Comparison of ENCODE assay signal across 9 cellular contexts in the genomic region with DNA sequence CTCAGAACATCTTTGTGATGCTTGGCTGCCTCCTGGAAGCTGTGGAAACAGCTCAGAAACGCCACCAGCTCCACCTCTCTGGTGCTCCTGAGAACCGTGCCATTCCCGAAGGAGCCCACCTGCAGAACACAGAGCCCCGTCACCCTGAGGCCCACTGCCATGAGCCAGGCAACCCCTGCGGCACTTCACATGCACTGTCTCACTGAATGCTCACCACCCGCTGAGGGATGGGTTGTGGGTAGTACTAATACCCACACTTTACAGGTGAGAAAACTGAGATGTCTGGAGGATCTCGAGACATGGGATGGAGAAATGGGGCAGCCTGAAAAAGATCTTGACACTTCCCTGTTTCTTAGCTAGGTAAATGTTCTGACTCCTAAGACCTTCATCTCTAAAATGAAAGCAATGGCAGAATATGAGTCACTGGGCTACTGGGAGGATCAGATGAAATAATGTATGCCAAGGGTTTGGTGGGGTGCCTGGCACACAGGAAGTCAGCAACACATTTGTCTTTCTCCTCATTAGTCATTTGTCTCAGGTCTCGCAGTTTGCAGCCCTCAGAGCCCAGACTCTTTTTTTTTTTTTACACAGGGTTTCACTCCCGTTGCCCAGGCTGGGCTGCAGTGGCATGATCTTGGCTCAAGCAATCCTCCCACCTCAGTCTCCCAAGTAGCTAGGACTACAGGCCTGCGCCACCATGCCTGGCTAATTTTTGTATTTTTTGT. TPM values are rescaled to one million over a fixed set of nuclear protein-coding genes. Genes with fewer than 3 reads are reported as not detected.
DNase-seq lines count a peak whose midpoint lies in the region; ATAC-seq and TF ChIP-seq lines count a peak whose summit lies in the region.
"Had no signal": no experiment of that assay in that cellular context is flagged by ENCODE, and none has a peak within 500 bp of the region (broad histone marks: within the 10 kb centered on the region; RNA-seq: fewer than 3 reads in every experiment).

No MANE protein-coding gene starts in this region.

- 83 to 84% methylated on average over 10 of the region's 10 CpGs for WGBS in upper lobe of left lung, 2 donors

- H3K9me3 ChIP-seq in upper lobe of left lung (no peaks in the 10 kb centered on the region), ascending aorta (no peaks in the 10 kb centered on the region)

- H3K4me3 ChIP-seq in upper lobe of left lung, result no peak overlapping the region
- no peak overlapping the region for H3K4me3 ChIP-seq in ascending aorta

- no peak for TF ChIP-seq POLR2A in upper lobe of left lung (IDR thresholded peaks at IDR 0.05)

- intact Hi-C loops in ascending aorta (cut with DNase I), result no loop called here

- H3K4me1 ChIP-seq in upper lobe of left lung (peaks cover 6 to 17% (median 8%) of the 10 kb centered on the region in 4 donors), ascending aorta (no peaks in the 10 kb centered on the region)

- DNase-seq in NOMO-1 treated with DMSO at 0.1 percent for 48 hours (lab: John Stamatoyannopoulos, UW; ENCODE audit: unreplicated experiment), result peak; percentile 13
- no peak for DNase-seq in NOMO-1 treated with dmso at 0.1 percent for 144 hours (lab: John Stamatoyannopoulos, UW; ENCODE audit: unreplicated experiment)
- peak; percentile 65 for DNase-seq in activated CD8-positive, alpha-beta memory T cell treated with anti-CD3 and anti-CD28 coated beads, Interleukin-2, amount 50 U/mL, for 48 hours
- peak; percentile 34 for DNase-seq in iris pigment epithelial cell (ENCODE audit: low read depth)
- peak; percentile 27 to 35 for DNase-seq in upper lobe of left lung
- no peak for DNase-seq in NCI-H1417 treated with DMSO at 0.1 percent for 48 hours (lab: John Stamatoyannopoulos, UW)
- DNase-seq in ascending aorta (ENCODE audit: low spot score in 2 of 2), result no peak
- no peak for DNase-seq in GM10248 (ENCODE audit: extremely low spot score)

- H3K36me3 ChIP-seq in upper lobe of left lung (no peaks in the 10 kb centered on the region), ascending aorta (no peaks in the 10 kb centered on the region)

- no peak for TF ChIP-seq CTCF in upper lobe of left lung (IDR thresholded peaks at IDR 0.05)
- TF ChIP-seq CTCF in ascending aorta (IDR thresholded peaks at IDR 0.05), result no peak
- no peak for TF ChIP-seq CTCF in GM10248 (IDR thresholded peaks at IDR 0.05; ENCODE audit: control extremely low read depth, extremely low read depth, low read depth, missing control alignments)

- no peak for TF ChIP-seq EP300 in upper lobe of left lung (IDR thresholded peaks at IDR 0.05)

- CTCF ChIA-PET in GM10248 (lab: Yijun Ruan, JAX), result interaction anchor here (1.1 kb wide), 1 partner anchor 62 kb away, joined by 3 read pairs; no protein-coding TSS in a partner anchor

- H3K27me3 ChIP-seq in upper lobe of left lung, result no peaks in the 10 kb centered on the region
- H3K27me3 ChIP-seq in ascending aorta, result no peaks in the 10 kb centered on the region

- ATAC-seq in upper lobe of left lung (ENCODE audit: low FRiP score in 2 of 2), result peak in 1 of 2 donors; percentile 47

- H3K27ac ChIP-seq in upper lobe of left lung (peak overlapping the region in 1 of 4 donors; percentile 5), ascending aorta (no peak overlapping the region)

- POLR2A ChIA-PET in GM10248 (lab: Yijun Ruan, JAX), result no interaction called here

RNA-seq across cellular contexts. Expression of gene OASL, which starts 5.3 kb away (rescaled TPM):
- total RNA-seq in upper lobe of left lung, result 10 to 100 TPM in 4 of 6 donors, 1 to 10 TPM in 2; 5.2 to 24.2 (median 17.2) TPM
- not detected for total RNA-seq in ascending aorta

RNA-seq across cellular contexts. Expression of gene C12orf43, which starts 17.5 kb away (rescaled TPM):
- total RNA-seq in upper lobe of left lung, result 10 to 100 TPM; 12.2 to 19.6 (median 16.0) TPM
- 47.1 TPM for total RNA-seq in ascending aorta

RNA-seq across cellular contexts. Expression of gene HNF1A, which starts 55.4 kb away (rescaled TPM):
- total RNA-seq in upper lobe of left lung (under 1 TPM in 2 of 6 donors, not detected in 4; 0.24 to 0.30 TPM), ascending aorta (not detected)
- total RNA-seq: B cell had no signal

Comparison
In these comparisons a context has a peak if more than half of its experiments do, and no peak if none do; other contexts are left out.
1. DNase-seq: peak in NOMO-1 treated with DMSO at 0.1 percent for 48 hours (single experiment), activated CD8-positive, alpha-beta memory T cell treated with anti-CD3 and anti-CD28 coated beads, Interleukin-2, amount 50 U/mL, for 48 hours (single experiment), iris pigment epithelial cell (single experiment) and upper lobe of left lung (2 of 2); none in NOMO-1 treated with dmso at 0.1 percent for 144 hours (single experiment), NCI-H1417 treated with DMSO at 0.1 percent for 48 hours (single experiment), ascending aorta (0 of 2) and GM10248 (single experiment).